Comparison of ENCODE assay signal across 28 cellular contexts in genomic region chr17:36112572-36112971, GRCh38. TPM values are rescaled to one million over a fixed set of nuclear protein-coding genes. Genes with fewer than 3 reads are reported as not detected.
DNase-seq lines count a peak whose midpoint lies in the region; ATAC-seq and TF ChIP-seq lines count a peak whose summit lies in the region.
"Had no signal": no experiment of that assay in that cellular context is flagged by ENCODE, and none has a peak within 500 bp of the region (broad histone marks: within the 10 kb centered on the region; RNA-seq: fewer than 3 reads in every experiment).

No MANE protein-coding gene starts in this region.

- H3K9me2 ChIP-seq in MM.1S (replicated peaks; ENCODE audit: insufficient read depth, low read length), result no peaks in the 10 kb centered on the region

- no peaks in the 10 kb centered on the region for H3K27me3 ChIP-seq in MM.1S (replicated peaks; ENCODE audit: insufficient read depth, low read length)
- H3K27me3 ChIP-seq: BLaER1 had no signal

- no peaks in the 10 kb centered on the region for H3F3A ChIP-seq in MM.1S (ENCODE audit: insufficient read depth, low read length)

- peaks cover 4% of the 10 kb centered on the region for H3K9me3 Mint-ChIP-seq in natural killer cell treated with Interleukin-12 subunit alpha and Interleukin-12 subunit beta and Interleukin-15 and Interleukin-18, amount 100 ng/mL, for 72 hours
- peaks cover 0 to 2% of the 10 kb centered on the region in 2 donors for H3K9me3 Mint-ChIP-seq in natural killer cell
- H3K9me3 Mint-ChIP-seq in immature natural killer cell, result peaks cover 0 to 4% (median 0%) of the 10 kb centered on the region in 6 donors
- H3K9me3 Mint-ChIP-seq: CD4-positive, alpha-beta memory T cell had no signal

- peaks cover 20% of the 10 kb centered on the region for H3K36me3 Mint-ChIP-seq in natural killer cell treated with Interleukin-12 subunit alpha and Interleukin-12 subunit beta and Interleukin-15 and Interleukin-18, amount 100 ng/mL, for 72 hours
- peaks cover 5% of the 10 kb centered on the region for H3K36me3 Mint-ChIP-seq in natural killer cell
- peaks cover 10 to 24% (median 22%) of the 10 kb centered on the region in 3 donors for H3K36me3 Mint-ChIP-seq in immature natural killer cell
- H3K36me3 Mint-ChIP-seq: CD14-positive monocyte; CD4-positive, alpha-beta memory T cell; CD4-positive, CD25-positive, alpha-beta regulatory T cell had no signal

- no peak overlapping the region for H3K4me3 Mint-ChIP-seq in natural killer cell treated with Interleukin-12 subunit alpha and Interleukin-12 subunit beta and Interleukin-15 and Interleukin-18, amount 100 ng/mL, for 72 hours
- H3K4me3 Mint-ChIP-seq in natural killer cell (no peak overlapping the region), immature natural killer cell (peak overlapping the region in 1 of 5 donors; percentile 10)
- H3K4me3 Mint-ChIP-seq: CD14-positive monocyte; CD4-positive, alpha-beta memory T cell; CD4-positive, CD25-positive, alpha-beta regulatory T cell; CD8-positive, alpha-beta memory T cell had no signal

- H3K36me3 ChIP-seq in MM.1S (replicated peaks; ENCODE audit: insufficient read depth, low read length), result no peaks in the 10 kb centered on the region
- H3K36me3 ChIP-seq: BE2C, BLaER1 had no signal

- H3K4me3 ChIP-seq in MM.1S (ENCODE audit: low read length), result no peak overlapping the region
- H3K4me3 ChIP-seq: A549, BLaER1, GM12878 had no signal

- no peak for ATAC-seq in natural killer cell treated with Interleukin-12 subunit alpha and Interleukin-12 subunit beta and Interleukin-15 and Interleukin-18, amount 100 ng/mL, for 72 hours
- ATAC-seq in natural killer cell (no peak), HG03469 (IDR thresholded peaks at IDR 0.05; ENCODE audit: unreplicated experiment) (no peak), Right ventricle myocardium inferior (no peak)
- ATAC-seq: A549, GM12878 had no signal

- no peaks in the 10 kb centered on the region for H4K20me1 ChIP-seq in MM.1S (ENCODE audit: insufficient read depth, low read length)
- H4K20me1 ChIP-seq: BLaER1 had no signal

- H3K9me3 ChIP-seq in MM.1S (replicated peaks; ENCODE audit: insufficient read depth, low read length), result no peaks in the 10 kb centered on the region
- H3K9me3 ChIP-seq: BE2C had no signal

- H3K79me2 ChIP-seq in MM.1S (ENCODE audit: low read length), result no peaks in the 10 kb centered on the region

- H3K4me1 ChIP-seq in MM.1S (ENCODE audit: low read length), result peaks cover 7% of the 10 kb centered on the region
- H3K4me1 ChIP-seq: A549, BE2C had no signal

- intact Hi-C loops in natural killer cell (cut with micrococcal nuclease) (no loop called here), Right ventricle myocardium inferior (cut with DNase I) (no loop called here)

- no peak overlapping the region for H3K4me2 ChIP-seq in MM.1S (ENCODE audit: low read depth, low read length)
- H3K4me2 ChIP-seq: A549, BLaER1 had no signal

- H2AFZ ChIP-seq in MM.1S (ENCODE audit: low read length), result no peak overlapping the region

- H3K4me1 Mint-ChIP-seq in natural killer cell treated with Interleukin-12 subunit alpha and Interleukin-12 subunit beta and Interleukin-15 and Interleukin-18, amount 100 ng/mL, for 72 hours (ENCODE audit: low read depth in 2 of 2), result peaks cover 50 to 62% of the 10 kb centered on the region in 2 donors
- H3K4me1 Mint-ChIP-seq in natural killer cell, result peaks cover 38 to 88% of the 10 kb centered on the region in 2 donors
- peaks cover 46 to 52% of the 10 kb centered on the region in 2 donors for H3K4me1 Mint-ChIP-seq in immature natural killer cell
- H3K4me1 Mint-ChIP-seq: CD4-positive, CD25-positive, alpha-beta regulatory T cell had no signal

- H3K27ac ChIP-seq in MM.1S (ENCODE audit: low read length), result no peak overlapping the region
- H3K27ac ChIP-seq: 22Rv1, A549, BLaER1 had no signal

- H3K27me3 Mint-ChIP-seq in natural killer cell treated with Interleukin-12 subunit alpha and Interleukin-12 subunit beta and Interleukin-15 and Interleukin-18, amount 100 ng/mL, for 72 hours, result no peaks in the 10 kb centered on the region
- H3K27me3 Mint-ChIP-seq in natural killer cell (ENCODE audit: low read depth in 2 of 2), result no peaks in the 10 kb centered on the region
- H3K27me3 Mint-ChIP-seq in immature natural killer cell (ENCODE audit: low read depth in 3 of 3), result peaks cover 2 to 7% (median 3%) of the 10 kb centered on the region in 3 donors
- H3K27me3 Mint-ChIP-seq: CD8-positive, alpha-beta memory T cell had no signal

- no peak for DNase-seq in natural killer cell treated with Interleukin-12 subunit alpha and Interleukin-12 subunit beta and Interleukin-15 and Interleukin-18, amount 100 ng/mL, for 72 hours (ENCODE audit: low spot score)
- DNase-seq in natural killer cell (no peak), MM.1S (peak; percentile 5), immature natural killer cell (no peak), Right ventricle myocardium inferior (ENCODE audit: missing footprints) (no peak)
- DNase-seq: AML-193; BE2C; C1 segment of cervical spinal cord; CD4-positive, alpha-beta memory T cell; CD4-positive, CD25-positive, alpha-beta regulatory T cell; CD8-positive, alpha-beta memory T cell; COR-L47; DMS 273 treated with DMSO at 0.1 percent for 48 hours; DMS153; DMS53; DMS79; DND-41; EL; GDM1 had no signal

- H3K27ac Mint-ChIP-seq in natural killer cell treated with Interleukin-12 subunit alpha and Interleukin-12 subunit beta and Interleukin-15 and Interleukin-18, amount 100 ng/mL, for 72 hours, result peak overlapping the region; percentile 7 to 76
- H3K27ac Mint-ChIP-seq in natural killer cell (no peak overlapping the region), immature natural killer cell (peak overlapping the region in 4 of 6 donors; percentile 18 to 41 (median 30))
- H3K27ac Mint-ChIP-seq: CD4-positive, alpha-beta memory T cell; CD4-positive, CD25-positive, alpha-beta regulatory T cell; CD8-positive, alpha-beta memory T cell had no signal

- TF ChIP-seq CTCF in natural killer cell (IDR thresholded peaks at IDR 0.05) (no peak), MM.1S (IDR thresholded peaks at IDR 0.05; ENCODE audit: low read length) (no peak)

- no peak overlapping the region for H3K9ac ChIP-seq in MM.1S (ENCODE audit: low read length)
- H3K9ac ChIP-seq: BLaER1 had no signal

RNA-seq across cellular contexts. Expression of gene CCL4, which starts 8.9 kb away (rescaled TPM):
- 100 to 1,000 TPM; 379 to 582 TPM for total RNA-seq in natural killer cell treated with Interleukin-12 subunit alpha and Interleukin-12 subunit beta and Interleukin-15 and Interleukin-18, amount 100 ng/mL, for 72 hours
- total RNA-seq in natural killer cell (100 to 1,000 TPM; 360 to 532 (median 476) TPM), Right ventricle myocardium inferior (0.92 TPM)
- 1,000 to 10,000 TPM in 1 of 3 donors, 100 to 1,000 TPM in 2; 748 to 1,008 (median 970) TPM for polyA plus RNA-seq in immature natural killer cell
- total RNA-seq: A172, Daoy, G401 had no signal
- polyA plus RNA-seq: A549 had no signal

RNA-seq across cellular contexts. Expression of gene CCL3, which starts 22.6 kb away (rescaled TPM):
- total RNA-seq in natural killer cell treated with Interleukin-12 subunit alpha and Interleukin-12 subunit beta and Interleukin-15 and Interleukin-18, amount 100 ng/mL, for 72 hours, result 1,000 to 10,000 TPM; 2,440 to 2,619 TPM
- total RNA-seq in natural killer cell (100 to 1,000 TPM; 381 to 547 (median 450) TPM), Right ventricle myocardium inferior (not detected)
- 100 to 1,000 TPM; 120 to 149 (median 128) TPM for polyA plus RNA-seq in immature natural killer cell
- total RNA-seq: A172; CD4-positive, CD25-positive, alpha-beta regulatory T cell; G401 had no signal
- polyA plus RNA-seq: A549; CD4-positive, alpha-beta memory T cell had no signal

RNA-seq across cellular contexts. Expression of gene CCL18, which starts 48.5 kb away (rescaled TPM):
- total RNA-seq in natural killer cell treated with Interleukin-12 subunit alpha and Interleukin-12 subunit beta and Interleukin-15 and Interleukin-18, amount 100 ng/mL, for 72 hours, result not detected
- total RNA-seq in natural killer cell (under 1 TPM in 2 of 3 donors, not detected in 1; 0.54 to 0.55 TPM), Right ventricle myocardium inferior (3.7 TPM)
- polyA plus RNA-seq in immature natural killer cell, result under 1 TPM in 1 of 3 donors, not detected in 2; 0.24 TPM
- total RNA-seq: A172; CD4-positive, alpha-beta memory T cell; CD4-positive, CD25-positive, alpha-beta regulatory T cell; CD8-positive, alpha-beta memory T cell; Daoy; G401; GM12878 had no signal
- polyA plus RNA-seq: A549; CD14-positive monocyte; CD4-positive, alpha-beta memory T cell; CD4-positive, CD25-positive, alpha-beta regulatory T cell; CD8-positive, alpha-beta memory T cell had no signal

Comparison
In these comparisons a context has a peak if more than half of its experiments do, and no peak if none do; other contexts are left out.
1. H3K27ac Mint-ChIP-seq: peak in natural killer cell treated with Interleukin-12 subunit alpha and Interleukin-12 subunit beta and Interleukin-15 and Interleukin-18, amount 100 ng/mL, for 72 hours (2 of 2) and immature natural killer cell (4 of 6); none in natural killer cell (0 of 2).
2. RNA of gene CCL4, which starts 8.9 kb away (total RNA-seq): 379 to 582 TPM in natural killer cell treated with Interleukin-12 subunit alpha and Interleukin-12 subunit beta and Interleukin-15 and Interleukin-18, amount 100 ng/mL, for 72 hours and 360 to 532 TPM in natural killer cell; 0.92 TPM in Right ventricle myocardium inferior (single experiment); every median in the first group is over 100 times any median in the second.
3. RNA of gene CCL3, which starts 22.6 kb away (total RNA-seq): 2,440 to 2,619 TPM in natural killer cell treated with Interleukin-12 subunit alpha and Interleukin-12 subunit beta and Interleukin-15 and Interleukin-18, amount 100 ng/mL, for 72 hours and 381 to 547 TPM in natural killer cell; not detected in Right ventricle myocardium inferior (single experiment); every median in the first group is over 100 times any median in the second.